ENCODE assay signal across 10 cellular contexts in the genomic region with DNA sequence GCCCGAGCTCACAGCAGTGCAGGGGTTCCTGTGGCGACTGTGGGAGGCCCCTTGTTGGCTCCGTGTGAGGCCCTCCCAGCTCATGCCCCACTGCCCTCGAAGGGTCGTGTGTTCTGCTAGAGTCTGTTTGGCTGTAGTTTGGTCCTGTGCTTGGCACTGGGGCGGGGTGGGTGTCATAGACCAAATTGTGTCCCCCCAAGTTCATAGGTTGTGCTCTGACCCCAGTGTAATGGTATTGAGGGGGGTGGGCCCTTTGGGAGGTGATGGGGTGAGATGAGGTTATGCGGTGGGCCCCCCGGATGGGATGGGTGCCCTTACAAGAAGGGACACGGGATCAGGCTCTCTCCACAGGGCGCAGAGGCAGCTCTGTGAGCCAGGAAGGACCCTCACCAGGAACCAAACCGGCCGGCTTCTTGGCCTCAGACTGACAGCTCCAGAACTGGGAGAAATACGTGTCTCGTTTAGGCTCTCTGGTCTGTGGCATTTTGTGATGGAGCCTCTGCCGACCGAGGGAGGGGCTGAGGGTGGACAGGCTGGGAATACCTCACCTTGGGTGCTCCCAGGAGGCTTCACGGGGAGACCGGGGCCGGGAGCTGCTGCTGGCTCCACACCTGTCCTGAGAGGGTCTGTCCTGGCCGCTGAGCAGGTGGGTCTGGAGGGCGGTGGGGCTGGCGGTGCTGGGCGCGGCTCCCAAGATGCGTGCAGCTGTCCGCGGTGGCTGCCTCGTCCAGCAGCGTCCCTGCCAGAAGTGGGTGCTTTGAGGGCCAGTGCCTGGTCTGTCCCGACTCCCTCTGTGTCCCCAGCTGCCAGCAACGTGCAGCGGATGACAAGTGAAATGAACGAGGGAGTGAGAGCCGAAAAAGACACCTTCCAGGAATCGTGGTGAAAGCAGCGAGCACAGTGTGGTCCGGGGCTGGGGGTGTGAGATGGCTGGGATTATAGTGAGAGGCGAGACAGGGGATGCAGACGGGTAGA.
DNase-seq lines count a peak whose midpoint lies in the region; ATAC-seq and TF ChIP-seq lines count a peak whose summit lies in the region.
"Had no signal": no experiment of that assay in that cellular context is flagged by ENCODE, and none has a peak within 500 bp of the region (broad histone marks: within the 10 kb centered on the region; RNA-seq: fewer than 3 reads in every experiment).

No MANE protein-coding gene starts in this region.

- peak overlapping the region in 7 of 10 experiments; percentile 4 to 42 (median 16); a peak in 9 of 20 replicates for H3K4me3 ChIP-seq in BLaER1 treated with 17β-estradiol and CSF1 and Interleukin-3, amounts not matched to agents 10 nM and 100 nM
- no peak overlapping the region for H3K4me3 ChIP-seq in MM.1S (ENCODE audit: low read length)

- ATAC-seq in sciatic nerve, result no peak
- ATAC-seq in GM19023 (IDR thresholded peaks at IDR 0.05; ENCODE audit: unreplicated experiment), result no peak

- peaks cover 39 to 81% (median 79%) of the 10 kb centered on the region in 10 experiments for H3K4me1 ChIP-seq in BLaER1 treated with 17β-estradiol and CSF1 and Interleukin-3, amounts not matched to agents 10 nM and 100 nM
- no peaks in the 10 kb centered on the region for H3K4me1 ChIP-seq in MM.1S (ENCODE audit: low read length)

- H3K9ac ChIP-seq in BLaER1 treated with 17β-estradiol and CSF1 and Interleukin-3, amounts not matched to agents 10 nM and 100 nM, result peak overlapping the region in 9 of 11 experiments; percentile 49 to 79 (median 72); a peak in 17 of 22 replicates
- no peak overlapping the region for H3K9ac ChIP-seq in MM.1S (ENCODE audit: low read length)

- peak overlapping the region; percentile 72 to 95 (median 90) for H3K4me2 ChIP-seq in BLaER1 treated with 17β-estradiol and CSF1 and Interleukin-3, amounts not matched to agents 10 nM and 100 nM
- no peak overlapping the region for H3K4me2 ChIP-seq in MM.1S (ENCODE audit: low read depth, low read length)

- no peaks in the 10 kb centered on the region for H3K9me2 ChIP-seq in MM.1S (replicated peaks; ENCODE audit: insufficient read depth, low read length)

- intact Hi-C loops in sciatic nerve (cut with DNase I), result no loop called here

- no peaks in the 10 kb centered on the region for H3F3A ChIP-seq in MM.1S (ENCODE audit: insufficient read depth, low read length)

- peak overlapping the region in 9 of 11 experiments; percentile 67 to 89 (median 81); a peak in 18 of 22 replicates for H3K27ac ChIP-seq in BLaER1 treated with 17β-estradiol and CSF1 and Interleukin-3, amounts not matched to agents 10 nM and 100 nM
- H3K27ac ChIP-seq in angular gyrus (ENCODE audit: low read depth, low read length), result peak overlapping the region; percentile 83
- H3K27ac ChIP-seq in layer of hippocampus (ENCODE audit: low read depth, low read length), result peak overlapping the region; percentile 76
- H3K27ac ChIP-seq in MM.1S (ENCODE audit: low read length), result no peak overlapping the region
- H3K27ac ChIP-seq: C4-2B had no signal

- DNase-seq in sciatic nerve (ENCODE audit: low spot score) (peak; percentile 57), MM.1S (no peak), kidney tubule cell (ENCODE audit: low spot score) (no peak)
- no peak for DNase-seq in stimulated activated CD8-positive, alpha-beta memory T cell treated with anti-CD3 and anti-CD28 coated beads, Interleukin-4, amount 100 ng/mL, for 48 hours
- DNase-seq: activated gamma-delta T cell had no signal

- no peak for TF ChIP-seq CTCF in MM.1S (IDR thresholded peaks at IDR 0.05; ENCODE audit: low read length)

- H4K20me1 ChIP-seq in BLaER1 treated with 17β-estradiol and CSF1 and Interleukin-3, amounts not matched to agents 10 nM and 100 nM, result peaks cover 35 to 78% (median 72%) of the 10 kb centered on the region in 11 experiments; a peak in 20 of 22 replicates
- H4K20me1 ChIP-seq in MM.1S (ENCODE audit: insufficient read depth, low read length), result no peaks in the 10 kb centered on the region

- peaks cover 0 to 39% (median 0%) of the 10 kb centered on the region in 11 experiments; a peak in 4 of 22 replicates for H3K27me3 ChIP-seq in BLaER1 treated with 17β-estradiol and CSF1 and Interleukin-3, amounts not matched to agents 10 nM and 100 nM
- H3K27me3 ChIP-seq in layer of hippocampus (ENCODE audit: control insufficient read depth, insufficient read depth, low read length) (no peaks in the 10 kb centered on the region), MM.1S (replicated peaks; ENCODE audit: insufficient read depth, low read length) (no peaks in the 10 kb centered on the region)

- H3K9me3 ChIP-seq in BLaER1 treated with 17β-estradiol and CSF1 and Interleukin-3, amounts not matched to agents 10 nM and 100 nM (replicated peaks in 1 of 11), result peaks cover 1 to 8% (median 2%) of the 10 kb centered on the region in 11 experiments; a peak in 19 of 22 replicates
- H3K9me3 ChIP-seq in MM.1S (replicated peaks; ENCODE audit: insufficient read depth, low read length), result no peaks in the 10 kb centered on the region

- peaks cover 0 to 22% (median 0%) of the 10 kb centered on the region in 11 experiments; a peak in 2 of 22 replicates for H3K36me3 ChIP-seq in BLaER1 treated with 17β-estradiol and CSF1 and Interleukin-3, amounts not matched to agents 10 nM and 100 nM
- no peaks in the 10 kb centered on the region for H3K36me3 ChIP-seq in MM.1S (replicated peaks; ENCODE audit: insufficient read depth, low read length)

- no peaks in the 10 kb centered on the region for H3K79me2 ChIP-seq in MM.1S (ENCODE audit: low read length)

- H2AFZ ChIP-seq in MM.1S (ENCODE audit: low read length), result no peak overlapping the region
